26 cellular contexts compared by ENCODE assay signal in genomic region chr11:124743050-124743449, GRCh38. TPM values are rescaled to one million over a fixed set of nuclear protein-coding genes. Genes with fewer than 3 reads are reported as not detected.
"Had no signal": no experiment of that assay in that cellular context is flagged by ENCODE, and none has a peak within 500 bp of the region (broad histone marks: within the 10 kb centered on the region; RNA-seq: fewer than 3 reads in every experiment).

No MANE protein-coding gene starts in this region.

- H3K4me3 ChIP-seq: SJSA1, SK-N-MC had no signal

- H3K9me3 ChIP-seq: SJSA1 had no signal

- H3K9ac ChIP-seq: KMS-11 had no signal

- H3K4me2 ChIP-seq: KMS-11 had no signal

- H3K36me3 ChIP-seq: SJSA1 had no signal

- DNase-seq: IMR-90, Kasumi-1, MM.1S, NCI-H1048, NCI-H1105 treated with DMSO at 0.1 percent for 48 hours, NCI-H1417 treated with DMSO at 0.1 percent for 48 hours, NCI-H187, NCI-H2029, NCI-H2081 treated with DMSO at 0.1 percent for 48 hours, NCI-H2171, NCI-H226, NCI-H446, NCI-H510A, NCI-H524 treated with DMSO at 0.1 percent for 48 hours, NCI-H69, NCI-H774, Right ventricle myocardium superior, RPMI8226, SIG-M5 had no signal

- H3K27ac ChIP-seq: KMS-11, SJSA1, SK-N-MC had no signal

- FAIRE-seq: HepG2, RCC 7860 had no signal

- H3K27me3 ChIP-seq: SJSA1 had no signal

- ATAC-seq: HepG2 had no signal

RNA-seq across cellular contexts. Expression of gene NRGN, which starts 3.3 kb away (rescaled TPM):
- total RNA-seq: HepG2 had no signal

RNA-seq across cellular contexts. Expression of gene VSIG2, which starts 9.0 kb away (rescaled TPM):
- total RNA-seq: HT1080, IMR-90, M059J, SJSA1 had no signal
- polyA plus RNA-seq: IMR-90 had no signal
